In the genomic region with DNA sequence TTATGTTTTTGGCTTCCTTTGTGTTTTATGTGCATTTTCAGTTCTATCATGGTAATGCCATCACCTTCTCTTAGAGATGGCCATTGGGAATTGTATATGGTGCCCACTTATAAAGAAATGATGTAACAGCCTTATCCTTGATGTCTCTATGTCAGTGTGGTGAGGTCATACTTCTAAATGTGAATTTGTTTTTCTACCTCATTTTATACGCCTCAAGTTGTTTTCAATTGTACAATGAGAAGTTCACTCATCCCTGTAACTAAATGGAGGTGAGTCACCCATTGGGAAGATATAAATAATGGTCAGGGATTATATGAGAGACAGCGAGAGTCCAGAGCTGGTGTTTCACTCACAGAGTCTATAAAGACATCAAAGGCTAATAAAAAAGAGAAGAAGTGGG, we compare ENCODE assay signal across 18 cellular contexts.
DNase-seq lines count a peak whose midpoint lies in the region; ATAC-seq and TF ChIP-seq lines count a peak whose summit lies in the region.
"Had no signal": no experiment of that assay in that cellular context is flagged by ENCODE, and none has a peak within 500 bp of the region (broad histone marks: within the 10 kb centered on the region; RNA-seq: fewer than 3 reads in every experiment).

No MANE protein-coding gene starts in this region.

- peak; percentile 13 for DNase-seq in Daoy (ENCODE audit: low read depth)
- peak; percentile 23 for DNase-seq in LoVo (ENCODE audit: low spot score)
- DNase-seq in astrocyte of the spinal cord (ENCODE audit: low read depth, low spot score) = peak; percentile 6
- peak; percentile 68 for DNase-seq in kidney glomerular epithelial cell (lab: John Stamatoyannopoulos, UW)
- no peak for DNase-seq in activated naive CD4-positive, alpha-beta T cell (lab: John Stamatoyannopoulos, UW)
- no peak for DNase-seq in GM19240 (ENCODE audit: insufficient read length, low spot score)
- no peak for DNase-seq in NCI-H2196 (lab: John Stamatoyannopoulos, UW; ENCODE audit: unreplicated experiment)
- DNase-seq: 8988T; Calu3; CD4-positive, alpha-beta memory T cell; DMS79 treated with DMSO at 0.1 percent for 48 hours; EL; GM23248; HFFc6 had no signal

- no peak for ATAC-seq in GM18517 (IDR thresholded peaks at IDR 0.05; ENCODE audit: unreplicated experiment)
- ATAC-seq: GM12878 had no signal

- no peak overlapping the region for H3K4me3 ChIP-seq in astrocyte of the spinal cord (ENCODE audit: low read depth, low read length)
- H3K4me3 ChIP-seq: BLaER1, GM12878, GM23248, HAP-1 had no signal

- TF ChIP-seq CTCF in astrocyte of the spinal cord (IDR thresholded peaks at IDR 0.05; ENCODE audit: low read depth, low read length) = no peak

- in situ Hi-C loops in astrocyte of the spinal cord (cut with HindIII; ENCODE audit: low sequenced_read_pairs) = no loop called here

Comparison
In these comparisons a context has a peak if more than half of its experiments do, and no peak if none do; other contexts are left out.
1. DNase-seq: peak in Daoy (single experiment), LoVo (single experiment), astrocyte of the spinal cord (single experiment) and kidney glomerular epithelial cell (single experiment); none in activated naive CD4-positive, alpha-beta T cell (0 of 4), GM19240 (single experiment) and NCI-H2196 (single experiment).